Comparison of ENCODE assay signal across 27 cellular contexts in the genomic region with DNA sequence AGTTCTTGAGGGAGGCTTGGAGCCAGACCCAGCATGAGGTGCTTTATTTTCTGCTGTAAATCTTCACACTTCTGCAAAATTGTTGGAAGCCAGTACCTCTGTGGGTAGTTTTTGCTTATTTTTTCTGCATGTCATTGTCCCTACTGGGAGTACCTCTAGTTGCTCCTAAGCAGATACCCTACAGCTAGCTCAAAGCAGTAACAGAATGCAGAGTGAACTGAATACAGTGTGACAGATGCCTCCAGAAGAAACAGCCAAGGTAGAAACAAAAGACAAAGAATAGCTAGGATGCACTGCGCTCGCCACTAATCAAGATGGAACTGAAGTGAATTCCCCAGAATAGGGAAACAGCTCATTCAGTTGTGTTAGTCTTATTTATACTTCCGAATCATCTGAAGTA.
"Had no signal": no experiment of that assay in that cellular context is flagged by ENCODE, and none has a peak within 500 bp of the region (broad histone marks: within the 10 kb centered on the region; RNA-seq: fewer than 3 reads in every experiment).

No MANE protein-coding gene starts in this region.

- H3K9me3 Mint-ChIP-seq: activated CD4-positive, alpha-beta memory T cell treated with anti-CD3 and anti-CD28 coated beads for 36 hours; activated CD4-positive, alpha-beta T cell treated with anti-CD3 and anti-CD28 coated beads, Interleukin-2, amount 10 ng/mL, durations not matched to agents 24 days and 14 days; activated naive CD4-positive, alpha-beta T cell treated with anti-CD3 and anti-CD28 coated beads, Interleukin-2, amount 50 U/mL, for 24 hours; activated naive CD8-positive, alpha-beta T cell treated with anti-CD3 and anti-CD28 coated beads, Interleukin-2, amount 50 U/mL, for 24 hours; activated T-cell treated with anti-CD3 and anti-CD28 coated beads, Interleukin-2, amount 50 U/mL, for 24 hours; activated T-helper 17 cell treated with anti-CD3 and anti-CD28 coated beads, Interleukin-2, amount 50 U/mL, for 72 hours; dendritic cell treated with granulocyte-macrophage colony-stimulating factor and Interleukin-4, amounts not matched to agents 40 ng/mL and 50 ng/mL, for 4 days; stimulated activated effector memory CD8-positive, alpha-beta T cell treated with anti-CD3 and anti-CD28 coated beads, Interleukin-12 subunit alpha, Interleukin-12 subunit beta, amount 100 ng/mL, for 72 hours; stimulated activated naive CD8-positive, alpha-beta T cell treated with anti-CD3 and anti-CD28 coated beads, Interleukin-15, Interleukin-2, amounts not matched to agents 100 ng/mL and 50 ng/mL, for 24 hours; type B pancreatic cell had no signal

- H3K27ac Mint-ChIP-seq: activated CD4-positive, alpha-beta memory T cell treated with anti-CD3 and anti-CD28 coated beads for 36 hours; activated CD4-positive, alpha-beta T cell treated with anti-CD3 and anti-CD28 coated beads, Interleukin-2, amount 10 ng/mL, durations not matched to agents 24 days and 14 days; activated naive CD4-positive, alpha-beta T cell treated with anti-CD3 and anti-CD28 coated beads, Interleukin-2, amount 50 U/mL, for 24 hours; activated naive CD8-positive, alpha-beta T cell treated with anti-CD3 and anti-CD28 coated beads, Interleukin-2, amount 50 U/mL, for 24 hours; activated T-cell treated with anti-CD3 and anti-CD28 coated beads, Interleukin-2, amount 50 U/mL, for 24 hours; activated T-helper 17 cell treated with anti-CD3 and anti-CD28 coated beads, Interleukin-2, amount 50 U/mL, for 72 hours; dendritic cell treated with granulocyte-macrophage colony-stimulating factor and Interleukin-4, amounts not matched to agents 40 ng/mL and 50 ng/mL, for 4 days; natural killer cell treated with Interleukin-12 subunit alpha and Interleukin-12 subunit beta and Interleukin-15 and Interleukin-18, amount 100 ng/mL, for 72 hours; stimulated activated effector memory CD8-positive, alpha-beta T cell treated with anti-CD3 and anti-CD28 coated beads, Interleukin-12 subunit alpha, Interleukin-12 subunit beta, amount 100 ng/mL, for 72 hours; stimulated activated naive CD8-positive, alpha-beta T cell treated with anti-CD3 and anti-CD28 coated beads, Interleukin-15, Interleukin-2, amounts not matched to agents 100 ng/mL and 50 ng/mL, for 24 hours; type B pancreatic cell had no signal

- H3K9me3 ChIP-seq: neutrophil, ovary, prostate gland, uterus had no signal

- H3K27me3 Mint-ChIP-seq: activated CD4-positive, alpha-beta memory T cell treated with anti-CD3 and anti-CD28 coated beads for 36 hours; activated CD4-positive, alpha-beta T cell treated with anti-CD3 and anti-CD28 coated beads, Interleukin-2, amount 10 ng/mL, durations not matched to agents 24 days and 14 days; activated naive CD4-positive, alpha-beta T cell treated with anti-CD3 and anti-CD28 coated beads, Interleukin-2, amount 50 U/mL, for 24 hours; activated naive CD8-positive, alpha-beta T cell treated with anti-CD3 and anti-CD28 coated beads, Interleukin-2, amount 50 U/mL, for 24 hours; activated T-cell treated with anti-CD3 and anti-CD28 coated beads, Interleukin-2, amount 50 U/mL, for 24 hours; activated T-helper 17 cell treated with anti-CD3 and anti-CD28 coated beads, Interleukin-2, amount 50 U/mL, for 72 hours; dendritic cell treated with granulocyte-macrophage colony-stimulating factor and Interleukin-4, amounts not matched to agents 40 ng/mL and 50 ng/mL, for 4 days; natural killer cell treated with Interleukin-12 subunit alpha and Interleukin-12 subunit beta and Interleukin-15 and Interleukin-18, amount 100 ng/mL, for 72 hours; stimulated activated naive CD8-positive, alpha-beta T cell treated with anti-CD3 and anti-CD28 coated beads, Interleukin-15, Interleukin-2, amounts not matched to agents 100 ng/mL and 50 ng/mL, for 24 hours; type B pancreatic cell had no signal

- H3K36me3 ChIP-seq: neutrophil, ovary, prostate gland, sigmoid colon, uterus had no signal

- H3K27ac ChIP-seq: neutrophil, ovary, prostate gland, sigmoid colon, uterus, VCaP had no signal

- H3K4me1 ChIP-seq: prostate gland, sigmoid colon, uterus had no signal

- ATAC-seq: activated CD4-positive, CD25-positive, alpha-beta regulatory T cell treated with anti-CD3 and anti-CD28 coated beads, Interleukin-2, amount 50 U/mL, for 24 hours; activated naive CD8-positive, alpha-beta T cell treated with anti-CD3 and anti-CD28 coated beads, Interleukin-2, amount 50 U/mL, for 24 hours; activated T-helper 17 cell treated with anti-CD3 and anti-CD28 coated beads, Interleukin-2, amount 50 U/mL, for 72 hours; left cardiac atrium; natural killer cell treated with Interleukin-12 subunit alpha and Interleukin-12 subunit beta and Interleukin-15 and Interleukin-18, amount 100 ng/mL, for 72 hours; stimulated activated effector memory CD8-positive, alpha-beta T cell treated with anti-CD3 and anti-CD28 coated beads, Interleukin-12 subunit alpha, Interleukin-12 subunit beta, amount 100 ng/mL, for 72 hours had no signal

- H3K4me3 Mint-ChIP-seq: activated CD4-positive, alpha-beta memory T cell treated with anti-CD3 and anti-CD28 coated beads for 36 hours; activated CD4-positive, alpha-beta T cell treated with anti-CD3 and anti-CD28 coated beads, Interleukin-2, amount 10 ng/mL, durations not matched to agents 24 days and 14 days; activated naive CD4-positive, alpha-beta T cell treated with anti-CD3 and anti-CD28 coated beads, Interleukin-2, amount 50 U/mL, for 24 hours; activated naive CD8-positive, alpha-beta T cell treated with anti-CD3 and anti-CD28 coated beads, Interleukin-2, amount 50 U/mL, for 24 hours; activated T-cell treated with anti-CD3 and anti-CD28 coated beads, Interleukin-2, amount 50 U/mL, for 24 hours; activated T-helper 17 cell treated with anti-CD3 and anti-CD28 coated beads, Interleukin-2, amount 50 U/mL, for 72 hours; dendritic cell treated with granulocyte-macrophage colony-stimulating factor and Interleukin-4, amounts not matched to agents 40 ng/mL and 50 ng/mL, for 4 days; natural killer cell treated with Interleukin-12 subunit alpha and Interleukin-12 subunit beta and Interleukin-15 and Interleukin-18, amount 100 ng/mL, for 72 hours; stimulated activated effector memory CD8-positive, alpha-beta T cell treated with anti-CD3 and anti-CD28 coated beads, Interleukin-12 subunit alpha, Interleukin-12 subunit beta, amount 100 ng/mL, for 72 hours; stimulated activated naive CD8-positive, alpha-beta T cell treated with anti-CD3 and anti-CD28 coated beads, Interleukin-15, Interleukin-2, amounts not matched to agents 100 ng/mL and 50 ng/mL, for 24 hours; type B pancreatic cell had no signal

- H3K36me3 Mint-ChIP-seq: activated CD4-positive, alpha-beta memory T cell treated with anti-CD3 and anti-CD28 coated beads for 36 hours; activated naive CD4-positive, alpha-beta T cell treated with anti-CD3 and anti-CD28 coated beads, Interleukin-2, amount 50 U/mL, for 24 hours; natural killer cell treated with Interleukin-12 subunit alpha and Interleukin-12 subunit beta and Interleukin-15 and Interleukin-18, amount 100 ng/mL, for 72 hours; stimulated activated effector memory CD8-positive, alpha-beta T cell treated with anti-CD3 and anti-CD28 coated beads, Interleukin-12 subunit alpha, Interleukin-12 subunit beta, amount 100 ng/mL, for 72 hours; type B pancreatic cell had no signal

- H3K4me3 ChIP-seq: ovary, prostate gland, sigmoid colon, uterus had no signal

- H3K27me3 ChIP-seq: neutrophil, ovary, sigmoid colon, uterus had no signal

- DNase-seq: activated CD4-positive, alpha-beta memory T cell treated with anti-CD3 and anti-CD28 coated beads for 36 hours; activated CD4-positive, alpha-beta T cell treated with anti-CD3 and anti-CD28 coated beads, Interleukin-2, amount 10 ng/mL, durations not matched to agents 24 days and 14 days; activated CD8-positive, alpha-beta memory T cell treated with anti-CD3 and anti-CD28 coated beads, Interleukin-2, amount 50 U/mL, for 48 hours; activated gamma-delta T cell treated with Interleukin-2 at 50 U/mL for 16 hours; activated naive CD8-positive, alpha-beta T cell treated with anti-CD3 and anti-CD28 coated beads, Interleukin-2, amount 50 U/mL, for 24 hours; activated T-cell treated with anti-CD3 and anti-CD28 coated beads, Interleukin-2, amount 50 U/mL, for 24 hours; amygdala; caudate nucleus; effector memory CD4-positive, alpha-beta T cell; left cardiac atrium; mammary epithelial cell; ovary; sigmoid colon; small intestine; stimulated activated CD4-positive, alpha-beta T cell treated with anti-CD3 and anti-CD28 coated beads, Interleukin-4, amount 100 ng/mL, for 24 hours; uterus had no signal

- H3K4me1 Mint-ChIP-seq: activated CD4-positive, alpha-beta T cell treated with anti-CD3 and anti-CD28 coated beads, Interleukin-2, amount 10 ng/mL, durations not matched to agents 24 days and 14 days; activated naive CD4-positive, alpha-beta T cell treated with anti-CD3 and anti-CD28 coated beads, Interleukin-2, amount 50 U/mL, for 24 hours; activated naive CD8-positive, alpha-beta T cell treated with anti-CD3 and anti-CD28 coated beads, Interleukin-2, amount 50 U/mL, for 24 hours; activated T-helper 17 cell treated with anti-CD3 and anti-CD28 coated beads, Interleukin-2, amount 50 U/mL, for 72 hours; stimulated activated effector memory CD8-positive, alpha-beta T cell treated with anti-CD3 and anti-CD28 coated beads, Interleukin-12 subunit alpha, Interleukin-12 subunit beta, amount 100 ng/mL, for 72 hours had no signal
